In genomic region chr5:127186657-127187056, GRCh38 we compare ENCODE assay signal across 1 cellular context.
TF ChIP-seq lines count a peak whose summit lies in the region.

No MANE protein-coding gene starts in this region.

TF ChIP-seq in H1, 55 proteins besides CTCF, POLR2A, EP300 and RAD21 (continued from another document):
- no peak for TF ChIP-seq E2F6 (IDR thresholded peaks at IDR 0.05)
- no peak for TF ChIP-seq CHD7 (IDR thresholded peaks at IDR 0.05; ENCODE audit: insufficient replicate concordance, low read length)
- TF ChIP-seq CBX8 (IDR thresholded peaks at IDR 0.05; ENCODE audit: borderline replicate concordance, low read depth, low read length) = no peak
- no peak for TF ChIP-seq SP4 (IDR thresholded peaks at IDR 0.05; ENCODE audit: low read length)
- no peak for TF ChIP-seq CEBPB (IDR thresholded peaks at IDR 0.05; ENCODE audit: low read depth, low read length)
